19 cellular contexts compared by ENCODE assay signal in genomic region chr12:69623970-69624369, GRCh38. TPM values are rescaled to one million over a fixed set of nuclear protein-coding genes. Genes with fewer than 3 reads are reported as not detected.
DNase-seq lines count a peak whose midpoint lies in the region; ATAC-seq, FAIRE-seq and TF ChIP-seq lines count a peak whose summit lies in the region.
"Had no signal": no experiment of that assay in that cellular context is flagged by ENCODE, and none has a peak within 500 bp of the region (broad histone marks: within the 10 kb centered on the region; RNA-seq: fewer than 3 reads in every experiment).

No MANE protein-coding gene starts in this region.

- TF ChIP-seq CTCF in fibroblast of villous mesenchyme (IDR thresholded peaks at IDR 0.05; ENCODE audit: insufficient read depth, low read depth, low read length) = no peak
- TF ChIP-seq CTCF in pancreas (IDR thresholded peaks at IDR 0.05) = no peak
- no peak for TF ChIP-seq CTCF in natural killer cell (IDR thresholded peaks at IDR 0.05)

- no peaks in the 10 kb centered on the region for H3K27me3 ChIP-seq in pancreas
- H3K27me3 ChIP-seq: BLaER1 had no signal

- peak; percentile 68 for DNase-seq in NCI-H1105 (lab: John Stamatoyannopoulos, UW)
- DNase-seq in NCI-H774 (lab: John Stamatoyannopoulos, UW) = peak; percentile 41
- DNase-seq in fibroblast of villous mesenchyme (ENCODE audit: low read depth) = peak; percentile 41
- peak; percentile 84 to 97 (median 90) for DNase-seq in pancreas
- DNase-seq in natural killer cell = no peak
- DNase-seq in LoVo (ENCODE audit: low spot score) = no peak
- DNase-seq: activated CD8-positive, alpha-beta memory T cell treated with anti-CD3 and anti-CD28 coated beads for 24 hours; activated effector memory CD4-positive, alpha-beta T cell treated with Interleukin-2 at 50 U/mL for 16 hours; hippocampal formation; Kasumi-1 had no signal

- FAIRE-seq in pancreas (lab: Jason Lieb, UNC) = no peak
- FAIRE-seq: astrocyte had no signal

- intact Hi-C loops in pancreas (cut with DNase I) (no loop called here), natural killer cell (cut with micrococcal nuclease) (no loop called here)

- H3K4me3 ChIP-seq in fibroblast of villous mesenchyme (ENCODE audit: low read depth, low read length) = no peak overlapping the region
- no peak overlapping the region for H3K4me3 ChIP-seq in pancreas
- H3K4me3 ChIP-seq: BLaER1, esophagus muscularis mucosa, prostate gland, SK-N-MC had no signal

- H3K27ac ChIP-seq in pancreas = no peak overlapping the region
- H3K27ac ChIP-seq: BLaER1, esophagus muscularis mucosa, prostate gland, SK-N-MC had no signal

- no peaks in the 10 kb centered on the region for H3K36me3 Mint-ChIP-seq in natural killer cell

- ATAC-seq in pancreas (peak; percentile 95 to 99 (median 98)), natural killer cell (no peak), GM21360 (IDR thresholded peaks at IDR 0.05; ENCODE audit: unreplicated experiment) (no peak), HG02870 (IDR thresholded peaks at IDR 0.05; ENCODE audit: unreplicated experiment) (no peak)
- ATAC-seq: HCT116 had no signal

- H3K27me3 Mint-ChIP-seq in natural killer cell (ENCODE audit: low read depth in 2 of 2) = peaks cover 9 to 13% of the 10 kb centered on the region in 2 donors

- 36 to 38% methylated on average over 13 of the region's 13 CpGs for WGBS in pancreas, 2 donors

- H3K4me1 Mint-ChIP-seq in natural killer cell = no peaks in the 10 kb centered on the region

- H3K4me1 ChIP-seq in pancreas = peaks cover 0 to 4% (median 0%) of the 10 kb centered on the region in 3 donors
- H3K4me1 ChIP-seq: BLaER1, esophagus muscularis mucosa, prostate gland had no signal

- H3K9me3 ChIP-seq in pancreas = no peaks in the 10 kb centered on the region
- H3K9me3 ChIP-seq: BLaER1, esophagus muscularis mucosa, prostate gland had no signal

- H3K27ac Mint-ChIP-seq in natural killer cell = no peak overlapping the region

- H3K36me3 ChIP-seq in pancreas = no peaks in the 10 kb centered on the region
- H3K36me3 ChIP-seq: BLaER1, esophagus muscularis mucosa, prostate gland had no signal

- H3K9me3 Mint-ChIP-seq in natural killer cell = no peaks in the 10 kb centered on the region

- H3K4me3 Mint-ChIP-seq in natural killer cell = no peak overlapping the region

RNA-seq across cellular contexts. Expression of gene LRRC10, which starts 13.3 kb away (rescaled TPM):
- total RNA-seq in fibroblast of villous mesenchyme (not detected in 2 replicates), pancreas (not detected), natural killer cell (not detected)
- not detected for polyA plus RNA-seq in pancreas
- total RNA-seq: astrocyte, esophagus muscularis mucosa, myocyte, prostate gland had no signal

RNA-seq across cellular contexts. Expression of gene CCT2, which starts 38.7 kb away (rescaled TPM):
- 250 and 330 TPM in 2 replicates for total RNA-seq in fibroblast of villous mesenchyme
- 10 to 100 TPM; 41.6 to 69.1 (median 63.7) TPM for total RNA-seq in pancreas
- 10 to 100 TPM; 43.5 to 60.0 TPM for polyA plus RNA-seq in pancreas
- 100 to 1,000 TPM; 154 to 171 (median 171) TPM for total RNA-seq in natural killer cell

Comparison
In these comparisons a context has a peak if more than half of its experiments do, and no peak if none do; other contexts are left out.
1. DNase-seq: peak in NCI-H1105 (single experiment), NCI-H774 (single experiment), fibroblast of villous mesenchyme (single experiment) and pancreas (6 of 6); none in natural killer cell (single experiment) and LoVo (single experiment).
2. ATAC-seq: peak in pancreas (4 of 4); none in natural killer cell (0 of 3), GM21360 (single experiment) and HG02870 (single experiment).